ENCODE assay signal across 13 cellular contexts in the genomic region with DNA sequence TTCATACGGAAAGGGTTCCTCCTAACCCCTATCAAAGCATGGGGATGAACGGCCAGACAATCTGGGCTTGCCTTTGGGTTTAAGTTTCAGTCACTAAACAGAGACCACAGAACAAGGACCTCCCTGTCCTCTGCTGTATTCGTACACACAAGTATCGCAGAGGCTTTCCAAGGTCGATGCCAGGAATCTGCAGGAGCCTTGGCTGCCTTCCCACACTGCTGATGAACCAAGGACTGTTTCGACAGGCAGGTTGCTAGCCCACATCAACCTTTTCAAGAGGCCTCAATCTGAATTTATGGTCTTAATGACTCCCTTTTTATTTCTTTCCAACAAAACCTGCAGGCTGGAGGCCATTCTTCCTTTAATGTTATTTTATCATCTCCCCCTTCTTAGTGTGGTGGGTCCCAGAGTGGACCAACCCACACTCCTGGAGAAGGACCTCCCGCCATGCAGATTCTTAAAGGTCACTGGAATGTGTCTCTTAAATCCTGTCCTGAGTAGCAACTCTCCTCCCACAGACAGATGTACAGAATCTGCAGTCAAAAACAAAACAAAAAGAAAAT. TPM values are rescaled to one million over a fixed set of nuclear protein-coding genes. Genes with fewer than 3 reads are reported as not detected.
DNase-seq lines count a peak whose midpoint lies in the region; ATAC-seq and TF ChIP-seq lines count a peak whose summit lies in the region.
"Had no signal": no experiment of that assay in that cellular context is flagged by ENCODE, and none has a peak within 500 bp of the region (broad histone marks: within the 10 kb centered on the region; RNA-seq: fewer than 3 reads in every experiment).

No MANE protein-coding gene starts in this region.

- ATAC-seq in GM21619 (IDR thresholded peaks at IDR 0.05; ENCODE audit: unreplicated experiment), result no peak

- H3K9me3 ChIP-seq in right atrium auricular region, result no peaks in the 10 kb centered on the region

- peak overlapping the region; percentile 70 for H3K4me3 Mint-ChIP-seq in activated T-helper 2 cell treated with anti-CD3 and anti-CD28 coated beads, Interferon-gamma antibody, Interleukin-2, Interleukin-4, amounts not matched to agents 10 μg/mL and 5 μg/mL and 100 μg/mL, durations not matched to agents 14 hours and 24 hours and 36 hours (ENCODE audit: low read depth)
- H3K4me3 Mint-ChIP-seq: CD4-positive, CD25-positive, alpha-beta regulatory T cell; dendritic cell treated with granulocyte-macrophage colony-stimulating factor and Interleukin-4, amounts not matched to agents 40 ng/mL and 50 ng/mL, for 4 days; H9 had no signal

- H3K27ac ChIP-seq in right atrium auricular region, result peak overlapping the region; percentile 30 to 36
- no peak overlapping the region for H3K27ac ChIP-seq in brain microvascular endothelial cell
- H3K27ac ChIP-seq: skin epidermis had no signal

- no peaks in the 10 kb centered on the region for H3K27me3 Mint-ChIP-seq in activated T-helper 2 cell treated with anti-CD3 and anti-CD28 coated beads, Interferon-gamma antibody, Interleukin-2, Interleukin-4, amounts not matched to agents 10 μg/mL and 5 μg/mL and 100 μg/mL, durations not matched to agents 14 hours and 24 hours and 36 hours (ENCODE audit: low read depth)

- H3K4me1 Mint-ChIP-seq in activated T-helper 2 cell treated with anti-CD3 and anti-CD28 coated beads, Interferon-gamma antibody, Interleukin-2, Interleukin-4, amounts not matched to agents 10 μg/mL and 5 μg/mL and 100 μg/mL, durations not matched to agents 14 hours and 24 hours and 36 hours (ENCODE audit: low read depth), result peaks cover 68% of the 10 kb centered on the region
- H3K4me1 Mint-ChIP-seq: CD4-positive, CD25-positive, alpha-beta regulatory T cell had no signal

- H3K36me3 Mint-ChIP-seq in activated T-helper 2 cell treated with anti-CD3 and anti-CD28 coated beads, Interferon-gamma antibody, Interleukin-2, Interleukin-4, amounts not matched to agents 10 μg/mL and 5 μg/mL and 100 μg/mL, durations not matched to agents 14 hours and 24 hours and 36 hours (ENCODE audit: low read depth), result peaks cover 13% of the 10 kb centered on the region
- H3K36me3 Mint-ChIP-seq: CD4-positive, CD25-positive, alpha-beta regulatory T cell had no signal

- H3K36me3 ChIP-seq in right atrium auricular region (peaks cover 12% of the 10 kb centered on the region), brain microvascular endothelial cell (replicated peaks) (no peaks in the 10 kb centered on the region)

- H3K27ac Mint-ChIP-seq in activated T-helper 2 cell treated with anti-CD3 and anti-CD28 coated beads, Interferon-gamma antibody, Interleukin-2, Interleukin-4, amounts not matched to agents 10 μg/mL and 5 μg/mL and 100 μg/mL, durations not matched to agents 14 hours and 24 hours and 36 hours, result peak overlapping the region; percentile 94
- H3K27ac Mint-ChIP-seq: CD4-positive, CD25-positive, alpha-beta regulatory T cell; dendritic cell treated with granulocyte-macrophage colony-stimulating factor and Interleukin-4, amounts not matched to agents 40 ng/mL and 50 ng/mL, for 4 days; H9 had no signal

- H3K27me3 ChIP-seq in right atrium auricular region, result no peaks in the 10 kb centered on the region
- H3K27me3 ChIP-seq in brain microvascular endothelial cell (replicated peaks), result no peaks in the 10 kb centered on the region

- no peaks in the 10 kb centered on the region for H3K9me3 Mint-ChIP-seq in activated T-helper 2 cell treated with anti-CD3 and anti-CD28 coated beads, Interferon-gamma antibody, Interleukin-2, Interleukin-4, amounts not matched to agents 10 μg/mL and 5 μg/mL and 100 μg/mL, durations not matched to agents 14 hours and 24 hours and 36 hours
- H3K9me3 Mint-ChIP-seq: dendritic cell treated with granulocyte-macrophage colony-stimulating factor and Interleukin-4, amounts not matched to agents 40 ng/mL and 50 ng/mL, for 4 days; H9 had no signal

- intact Hi-C loops in activated T-helper 2 cell treated with anti-CD3 and anti-CD28 coated beads, Interferon-gamma antibody, Interleukin-2, Interleukin-4, amounts not matched to agents 10 μg/mL and 5 μg/mL and 100 μg/mL, durations not matched to agents 14 hours and 24 hours and 36 hours (cut with micrococcal nuclease), result loop anchor here (1.0 kb wide), 3 partner anchors 11 to 33 kb away; no protein-coding TSS in a partner anchor
- intact Hi-C loops in posterior vena cava (cut with DNase I), result no loop called here

- H3K4me3 ChIP-seq in right atrium auricular region, result no peak overlapping the region
- H3K4me3 ChIP-seq in retinal pigment epithelial cell (ENCODE audit: low read length), result no peak overlapping the region
- no peak overlapping the region for H3K4me3 ChIP-seq in brain microvascular endothelial cell (ENCODE audit: low read depth, low read length)
- H3K4me3 ChIP-seq: skin epidermis had no signal

- H3K4me1 ChIP-seq in right atrium auricular region, result peaks cover 0 to 60% of the 10 kb centered on the region in 2 donors

- DNase-seq in NCI-H1694 (lab: John Stamatoyannopoulos, UW) (peak; percentile 56), right atrium auricular region (ENCODE audit: low spot score) (no peak), retinal pigment epithelial cell (ENCODE audit: low read depth) (peak; percentile 32), brain microvascular endothelial cell (no peak), posterior vena cava (ENCODE audit: low spot score) (no peak)
- no peak for DNase-seq in activated T-helper 2 cell treated with anti-CD3 and anti-CD28 coated beads, Interferon-gamma antibody, Interleukin-2, Interleukin-4, amounts not matched to agents 10 μg/mL and 5 μg/mL and 100 μg/mL, durations not matched to agents 14 hours and 24 hours and 36 hours (ENCODE audit: low spot score)
- DNase-seq: CD4-positive, CD25-positive, alpha-beta regulatory T cell; H9; MM.1S; NCI-H524 treated with DMSO at 0.1 percent for 48 hours had no signal

- no peak for TF ChIP-seq CTCF in right atrium auricular region (IDR thresholded peaks at IDR 0.05)
- TF ChIP-seq CTCF in retinal pigment epithelial cell (conservative IDR thresholded peaks at IDR 0.05; ENCODE audit: low read depth, low read length), result no peak
- no peak for TF ChIP-seq CTCF in brain microvascular endothelial cell (IDR thresholded peaks at IDR 0.05; ENCODE audit: low read depth, low read length, missing control alignments)

- in situ Hi-C loops in brain microvascular endothelial cell (cut with HindIII; ENCODE audit: low pct_ligation_motif_present, low sequenced_read_pairs), result no loop called here

RNA-seq across cellular contexts. Expression of a gene that starts 45.6 kb away (rescaled TPM):
- total RNA-seq in activated T-helper 2 cell treated with anti-CD3 and anti-CD28 coated beads, Interferon-gamma antibody, Interleukin-2, Interleukin-4, amounts not matched to agents 10 μg/mL and 5 μg/mL and 100 μg/mL, durations not matched to agents 14 hours and 24 hours and 36 hours, result 3.4 and 3.7 TPM in 2 replicates
- 10 to 100 TPM; 34.1 to 39.8 TPM for total RNA-seq in right atrium auricular region
- 100 to 1,000 TPM in 1 of 2 donors, 10 to 100 TPM in 1; 94.8 to 113 TPM for total RNA-seq in posterior vena cava

Comparison
In these comparisons a context has a peak if more than half of its experiments do, and no peak if none do; other contexts are left out.
1. DNase-seq: peak in NCI-H1694 (single experiment) and retinal pigment epithelial cell (single experiment); none in activated T-helper 2 cell treated with anti-CD3 and anti-CD28 coated beads, Interferon-gamma antibody, Interleukin-2, Interleukin-4, amounts not matched to agents 10 μg/mL and 5 μg/mL and 100 μg/mL, durations not matched to agents 14 hours and 24 hours and 36 hours (single experiment), right atrium auricular region (single experiment), brain microvascular endothelial cell (single experiment) and posterior vena cava (single experiment).